Comparison of ENCODE assay signal across 11 cellular contexts in genomic region chr10:60335708-60336107, GRCh38. TPM values are rescaled to one million over a fixed set of nuclear protein-coding genes. Genes with fewer than 3 reads are reported as not detected.
DNase-seq lines count a peak whose midpoint lies in the region; ATAC-seq and TF ChIP-seq lines count a peak whose summit lies in the region.
"Had no signal": no experiment of that assay in that cellular context is flagged by ENCODE, and none has a peak within 500 bp of the region (broad histone marks: within the 10 kb centered on the region; RNA-seq: fewer than 3 reads in every experiment).

No MANE protein-coding gene starts in this region.

- H3K79me1 ChIP-seq in mesendoderm (ENCODE audit: low read length) = no peaks in the 10 kb centered on the region

- H3K4ac ChIP-seq in mesendoderm (ENCODE audit: low read depth, low read length) = no peak overlapping the region

- no peaks in the 10 kb centered on the region for H3K27me3 ChIP-seq in mesendoderm (ENCODE audit: insufficient read depth, low read length, poor library complexity)

- H3K4me3 Mint-ChIP-seq in endothelial cell (ENCODE audit: unreplicated experiment) (no peak overlapping the region), nephron progenitor cell (no peak overlapping the region)
- H3K4me3 Mint-ChIP-seq: immature natural killer cell had no signal

- TF ChIP-seq POLR2A in erythroblast (IDR thresholded peaks at IDR 0.05; ENCODE audit: low read length) = no peak

- no peak for DNase-seq in GM10248 (ENCODE audit: extremely low spot score)
- peak; percentile 31 for DNase-seq in mesendoderm
- no peak for DNase-seq in endothelial cell (ENCODE audit: low spot score)
- no peak for DNase-seq in nephron progenitor cell
- DNase-seq in stimulated activated naive CD4-positive, alpha-beta T cell (lab: John Stamatoyannopoulos, UW) = no peak
- DNase-seq in erythroblast (lab: John Stamatoyannopoulos, UW) = no peak
- DNase-seq: immature natural killer cell had no signal

- peak; percentile 65 for ATAC-seq in HG02885 (IDR thresholded peaks at IDR 0.05; ENCODE audit: poor library complexity, unreplicated experiment)

- peaks cover 4% of the 10 kb centered on the region for H3K27me3 Mint-ChIP-seq in endothelial cell (ENCODE audit: unreplicated experiment)
- H3K27me3 Mint-ChIP-seq in nephron progenitor cell (ENCODE audit: low read depth, poor library complexity) = no peaks in the 10 kb centered on the region

- no peak overlapping the region for H3K4me3 ChIP-seq in mesendoderm (ENCODE audit: low read length)
- H3K4me3 ChIP-seq: SK-N-MC had no signal

- H3K4me1 ChIP-seq in mesendoderm (ENCODE audit: control insufficient read depth, low read depth, low read length) = no peaks in the 10 kb centered on the region

- H3K27ac Mint-ChIP-seq in endothelial cell (ENCODE audit: unreplicated experiment) (no peak overlapping the region), nephron progenitor cell (no peak overlapping the region)

- no peak overlapping the region for H2BK5ac ChIP-seq in mesendoderm (ENCODE audit: low read length)

- WGBS in mesendoderm (ENCODE audit: extremely low coverage, insufficient coverage, low lambda C conversion rate) = no CpG with 5 or more reads among the region's 5 CpGs

- H3K36me3 Mint-ChIP-seq in endothelial cell (ENCODE audit: low read depth, unreplicated experiment) = no peaks in the 10 kb centered on the region
- H3K36me3 Mint-ChIP-seq in nephron progenitor cell (ENCODE audit: low read depth) = no peaks in the 10 kb centered on the region
- H3K36me3 Mint-ChIP-seq: immature natural killer cell had no signal

- no peak overlapping the region for H2AK5ac ChIP-seq in mesendoderm (ENCODE audit: low read length)

- H3K4me1 Mint-ChIP-seq in endothelial cell (ENCODE audit: unreplicated experiment) (no peaks in the 10 kb centered on the region), nephron progenitor cell (no peaks in the 10 kb centered on the region)
- H3K4me1 Mint-ChIP-seq: immature natural killer cell had no signal

- no peak overlapping the region for H3K18ac ChIP-seq in mesendoderm (ENCODE audit: low read length)

- H3K23ac ChIP-seq in mesendoderm (ENCODE audit: low read length) = no peak overlapping the region

- no peak overlapping the region for H2BK15ac ChIP-seq in mesendoderm (replicated peaks; ENCODE audit: low read depth)

- no peak overlapping the region for H4K8ac ChIP-seq in mesendoderm (ENCODE audit: low read depth, low read length)

- no peak overlapping the region for H3K56ac ChIP-seq in mesendoderm (ENCODE audit: low read length)

- CTCF ChIA-PET in GM10248 (lab: Yijun Ruan, JAX) = interaction anchor here (1.0 to 1.8 kb wide), 8 partner anchors 11 to 138 kb away, joined by 3 to 5 read pairs (median 3); no protein-coding TSS in a partner anchor

- no peak overlapping the region for H3K4me2 ChIP-seq in mesendoderm (ENCODE audit: low read length)
- H3K4me2 ChIP-seq: KMS-11 had no signal

- no peak overlapping the region for H2BK120ac ChIP-seq in mesendoderm (ENCODE audit: low read depth, low read length)

- H4K5ac ChIP-seq in mesendoderm (ENCODE audit: low read length) = no peak overlapping the region

- H3K9me3 Mint-ChIP-seq in endothelial cell (ENCODE audit: unreplicated experiment) = no peaks in the 10 kb centered on the region
- H3K9me3 Mint-ChIP-seq in nephron progenitor cell = no peaks in the 10 kb centered on the region
- H3K9me3 Mint-ChIP-seq: immature natural killer cell had no signal

- no peak overlapping the region for H3K9ac ChIP-seq in mesendoderm (ENCODE audit: low read length)
- H3K9ac ChIP-seq: KMS-11 had no signal

- H3K27ac ChIP-seq in VCaP (no peak overlapping the region), mesendoderm (ENCODE audit: low read depth, low read length) (no peak overlapping the region)
- H3K27ac ChIP-seq: KMS-11, SK-N-MC had no signal

- no peaks in the 10 kb centered on the region for H3K79me2 ChIP-seq in mesendoderm (ENCODE audit: control insufficient read depth, insufficient read depth, low read length)

- POLR2A ChIA-PET in GM10248 (lab: Yijun Ruan, JAX) = no interaction called here

- TF ChIP-seq CTCF in GM10248 (IDR thresholded peaks at IDR 0.05; ENCODE audit: control extremely low read depth, extremely low read depth, low read depth, missing control alignments) = peak; percentile 28
- peak; percentile 60 for TF ChIP-seq CTCF in VCaP (conservative IDR thresholded peaks at IDR 0.05)
- TF ChIP-seq CTCF in endothelial cell (IDR thresholded peaks at IDR 0.05; ENCODE audit: unreplicated experiment) = no peak
- no peak for TF ChIP-seq CTCF in nephron progenitor cell (IDR thresholded peaks at IDR 0.05)

- H3K36me3 ChIP-seq in mesendoderm (ENCODE audit: control insufficient read depth, insufficient read depth, low read length) = no peaks in the 10 kb centered on the region

RNA-seq across cellular contexts. Expression of gene ANK3, which starts 54.0 kb away (rescaled TPM):
- polyA plus RNA-seq in mesendoderm (2013, experiment 1 of 2) = 41.0 TPM
- 39.0 TPM for polyA plus RNA-seq in mesendoderm (2013, experiment 2 of 2)
- 12.6 TPM for total RNA-seq in endothelial cell (ENCODE audit: unreplicated experiment)

Comparison
In these comparisons a context has a peak if more than half of its experiments do, and no peak if none do; other contexts are left out.
1. CTCF ChIP-seq: peak in GM10248 (single experiment) and VCaP (single experiment); none in endothelial cell (single experiment) and nephron progenitor cell (single experiment).